1 cellular context compared by ENCODE assay signal in the genomic region with DNA sequence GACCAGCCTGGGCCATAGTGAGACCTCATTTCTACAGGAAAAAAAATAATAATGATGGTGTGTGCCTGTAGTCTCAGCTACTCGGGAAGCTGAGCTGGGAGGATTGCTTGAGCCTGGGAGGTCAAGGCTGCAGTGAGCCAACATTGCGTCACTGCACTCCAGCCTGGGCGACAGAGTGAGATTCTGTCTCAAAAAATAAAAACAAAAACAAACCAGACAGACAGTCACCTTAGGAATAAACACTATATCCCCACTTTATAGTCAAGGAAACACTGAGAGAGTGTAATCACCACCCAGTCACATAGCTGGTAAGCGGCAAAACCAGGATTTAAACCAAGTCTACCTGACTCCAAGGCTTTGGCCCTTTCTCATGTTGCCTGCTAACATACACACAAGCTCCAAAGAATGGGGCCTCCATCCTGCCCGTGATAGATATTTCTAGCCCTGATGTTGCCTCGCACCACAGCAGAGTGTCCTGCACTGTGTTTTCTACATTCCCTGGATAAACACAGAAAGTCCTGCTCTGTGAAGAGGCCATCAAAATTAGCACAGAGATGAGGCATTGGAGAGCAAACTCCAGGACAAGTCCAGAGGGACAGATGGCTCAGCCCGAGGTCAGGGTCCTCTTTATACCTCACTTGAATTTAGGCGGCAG.
TF ChIP-seq lines count a peak whose summit lies in the region.

No MANE protein-coding gene starts in this region.

TF ChIP-seq in HCT116, 20 proteins besides CTCF, POLR2A, EP300 and RAD21 (continued from another document):
- TF ChIP-seq, protein P1, sequence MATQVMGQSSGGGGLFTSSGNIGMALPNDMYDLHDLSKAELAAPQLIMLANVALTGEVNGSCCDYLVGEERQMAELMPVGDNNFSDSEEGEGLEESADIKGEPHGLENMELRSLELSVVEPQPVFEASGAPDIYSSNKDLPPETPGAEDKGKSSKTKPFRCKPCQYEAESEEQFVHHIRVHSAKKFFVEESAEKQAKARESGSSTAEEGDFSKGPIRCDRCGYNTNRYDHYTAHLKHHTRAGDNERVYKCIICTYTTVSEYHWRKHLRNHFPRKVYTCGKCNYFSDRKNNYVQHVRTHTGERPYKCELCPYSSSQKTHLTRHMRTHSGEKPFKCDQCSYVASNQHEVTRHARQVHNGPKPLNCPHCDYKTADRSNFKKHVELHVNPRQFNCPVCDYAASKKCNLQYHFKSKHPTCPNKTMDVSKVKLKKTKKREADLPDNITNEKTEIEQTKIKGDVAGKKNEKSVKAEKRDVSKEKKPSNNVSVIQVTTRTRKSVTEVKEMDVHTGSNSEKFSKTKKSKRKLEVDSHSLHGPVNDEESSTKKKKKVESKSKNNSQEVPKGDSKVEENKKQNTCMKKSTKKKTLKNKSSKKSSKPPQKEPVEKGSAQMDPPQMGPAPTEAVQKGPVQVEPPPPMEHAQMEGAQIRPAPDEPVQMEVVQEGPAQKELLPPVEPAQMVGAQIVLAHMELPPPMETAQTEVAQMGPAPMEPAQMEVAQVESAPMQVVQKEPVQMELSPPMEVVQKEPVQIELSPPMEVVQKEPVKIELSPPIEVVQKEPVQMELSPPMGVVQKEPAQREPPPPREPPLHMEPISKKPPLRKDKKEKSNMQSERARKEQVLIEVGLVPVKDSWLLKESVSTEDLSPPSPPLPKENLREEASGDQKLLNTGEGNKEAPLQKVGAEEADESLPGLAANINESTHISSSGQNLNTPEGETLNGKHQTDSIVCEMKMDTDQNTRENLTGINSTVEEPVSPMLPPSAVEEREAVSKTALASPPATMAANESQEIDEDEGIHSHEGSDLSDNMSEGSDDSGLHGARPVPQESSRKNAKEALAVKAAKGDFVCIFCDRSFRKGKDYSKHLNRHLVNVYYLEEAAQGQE (IDR thresholded peaks at IDR 0.05; ENCODE audit: low read depth) = no peak
- TF ChIP-seq SRF (IDR thresholded peaks at IDR 0.05; ENCODE audit: low read depth) (no peak), CBX3 (IDR thresholded peaks at IDR 0.05; ENCODE audit: low read depth) (no peak), ELF1 (IDR thresholded peaks at IDR 0.05; ENCODE audit: borderline replicate concordance, low read depth) (no peak), SP1 (IDR thresholded peaks at IDR 0.05; ENCODE audit: low read depth) (no peak), JUND (IDR thresholded peaks at IDR 0.05) (no peak), ZFX (IDR thresholded peaks at IDR 0.05) (no peak), MAX (IDR thresholded peaks at IDR 0.05) (no peak), YY1 (IDR thresholded peaks at IDR 0.05; ENCODE audit: extremely low read depth, insufficient replicate concordance, low read depth, low read length) (no peak), EGR1 (IDR thresholded peaks at IDR 0.05; ENCODE audit: low read depth) (no peak), CEBPB (IDR thresholded peaks at IDR 0.05; ENCODE audit: low read depth) (no peak)
- TF ChIP-seq, protein P2, sequence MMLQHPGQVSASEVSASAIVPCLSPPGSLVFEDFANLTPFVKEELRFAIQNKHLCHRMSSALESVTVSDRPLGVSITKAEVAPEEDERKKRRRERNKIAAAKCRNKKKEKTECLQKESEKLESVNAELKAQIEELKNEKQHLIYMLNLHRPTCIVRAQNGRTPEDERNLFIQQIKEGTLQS (IDR thresholded peaks at IDR 0.05) = no peak
